ENCODE assay signal across 8 cellular contexts in genomic region chr20:4795394-4795793, GRCh38. TPM values are rescaled to one million over a fixed set of nuclear protein-coding genes. Genes with fewer than 3 reads are reported as not detected.
DNase-seq lines count a peak whose midpoint lies in the region; ATAC-seq, FAIRE-seq and TF ChIP-seq lines count a peak whose summit lies in the region.

No MANE protein-coding gene starts in this region.

- no peak for TF ChIP-seq CTCF in natural killer cell (IDR thresholded peaks at IDR 0.05)

- POLR2A ChIA-PET in activated naive CD8-positive, alpha-beta T cell treated with anti-CD3 and anti-CD28 coated beads, Interleukin-2, amount 10 ng/mL, durations not matched to agents 7 days and 5 days (lab: Charles Lee), result interaction anchor here (1.6 kb wide), 1 partner anchor 19 kb away, joined by 6 read pairs; no protein-coding TSS in a partner anchor

- H3K4me3 Mint-ChIP-seq in activated naive CD8-positive, alpha-beta T cell treated with anti-CD3 and anti-CD28 coated beads, Interleukin-2, amount 10 ng/mL, durations not matched to agents 7 days and 5 days, result peak overlapping the region; percentile 20
- H3K4me3 Mint-ChIP-seq in natural killer cell, result no peak overlapping the region

- no peaks in the 10 kb centered on the region for H3K9me3 Mint-ChIP-seq in activated naive CD8-positive, alpha-beta T cell treated with anti-CD3 and anti-CD28 coated beads, Interleukin-2, amount 10 ng/mL, durations not matched to agents 7 days and 5 days
- H3K9me3 Mint-ChIP-seq in natural killer cell, result no peaks in the 10 kb centered on the region

- no peaks in the 10 kb centered on the region for H3K27me3 Mint-ChIP-seq in activated naive CD8-positive, alpha-beta T cell treated with anti-CD3 and anti-CD28 coated beads, Interleukin-2, amount 10 ng/mL, durations not matched to agents 7 days and 5 days
- H3K27me3 Mint-ChIP-seq in natural killer cell (ENCODE audit: low read depth in 2 of 2), result no peaks in the 10 kb centered on the region

- H3K36me3 Mint-ChIP-seq in activated naive CD8-positive, alpha-beta T cell treated with anti-CD3 and anti-CD28 coated beads, Interleukin-2, amount 10 ng/mL, durations not matched to agents 7 days and 5 days, result peaks cover 72% of the 10 kb centered on the region
- H3K36me3 Mint-ChIP-seq in natural killer cell, result no peaks in the 10 kb centered on the region

- DNase-seq in CD1c-positive myeloid dendritic cell (ENCODE audit: extremely low spot score), result peak; percentile 76
- peak; percentile 49 for DNase-seq in NCI-H226
- DNase-seq in activated naive CD8-positive, alpha-beta T cell treated with anti-CD3 and anti-CD28 coated beads, Interleukin-2, amount 10 ng/mL, durations not matched to agents 7 days and 5 days, result no peak
- DNase-seq in natural killer cell, result no peak
- no peak for DNase-seq in GM12892 (ENCODE audit: insufficient read length)
- DNase-seq in GM19238 (ENCODE audit: insufficient read length, low spot score), result no peak
- DNase-seq in left ventricle myocardium superior, result no peak

- H3K27ac Mint-ChIP-seq in activated naive CD8-positive, alpha-beta T cell treated with anti-CD3 and anti-CD28 coated beads, Interleukin-2, amount 10 ng/mL, durations not matched to agents 7 days and 5 days, result peak overlapping the region; percentile 28
- H3K27ac Mint-ChIP-seq in natural killer cell, result peak overlapping the region in 1 of 2 donors; percentile 75

- intact Hi-C loops in natural killer cell (cut with micrococcal nuclease), result no loop called here
- intact Hi-C loops in left ventricle myocardium superior (cut with micrococcal nuclease), result no loop called here

- TF ChIP-seq POLR2A in GM12892 (IDR thresholded peaks at IDR 0.05; ENCODE audit: low read depth, low read length), result no peak

- peak; percentile 55 for ATAC-seq in GM21723 (IDR thresholded peaks at IDR 0.05; ENCODE audit: unreplicated experiment)
- ATAC-seq in activated naive CD8-positive, alpha-beta T cell treated with anti-CD3 and anti-CD28 coated beads, Interleukin-2, amount 10 ng/mL, durations not matched to agents 7 days and 5 days (ENCODE audit: low read depth), result peak; percentile 61
- ATAC-seq in natural killer cell, result peak; percentile 41 to 86 (median 86)
- ATAC-seq in left ventricle myocardium superior, result no peak

- no peak for FAIRE-seq in GM12892 (lab: Jason Lieb, UNC)

- H3K4me1 Mint-ChIP-seq in activated naive CD8-positive, alpha-beta T cell treated with anti-CD3 and anti-CD28 coated beads, Interleukin-2, amount 10 ng/mL, durations not matched to agents 7 days and 5 days, result peaks cover 23% of the 10 kb centered on the region
- peaks cover 9 to 28% of the 10 kb centered on the region in 2 donors for H3K4me1 Mint-ChIP-seq in natural killer cell

RNA-seq across cellular contexts. Expression of gene RASSF2, which starts 28.0 kb away (rescaled TPM):
- 10 to 100 TPM; 45.8 to 46.5 TPM for total RNA-seq in activated naive CD8-positive, alpha-beta T cell treated with anti-CD3 and anti-CD28 coated beads, Interleukin-2, amount 10 ng/mL, durations not matched to agents 7 days and 5 days
- total RNA-seq in natural killer cell (10 to 100 TPM; 14.1 to 39.0 (median 16.3) TPM), left ventricle myocardium superior (3.7 TPM)
- polyA plus RNA-seq in GM12892 (2012; ENCODE audit: missing spikeins), result 32.8 TPM

Comparison
In these comparisons a context has a peak if more than half of its experiments do, and no peak if none do; other contexts are left out.
1. DNase-seq: peak in CD1c-positive myeloid dendritic cell (single experiment) and NCI-H226 (single experiment); none in activated naive CD8-positive, alpha-beta T cell treated with anti-CD3 and anti-CD28 coated beads, Interleukin-2, amount 10 ng/mL, durations not matched to agents 7 days and 5 days (single experiment), natural killer cell (single experiment), GM12892 (single experiment), GM19238 (single experiment) and left ventricle myocardium superior (single experiment).